Comparison of ENCODE assay signal across 8 cellular contexts in the genomic region with DNA sequence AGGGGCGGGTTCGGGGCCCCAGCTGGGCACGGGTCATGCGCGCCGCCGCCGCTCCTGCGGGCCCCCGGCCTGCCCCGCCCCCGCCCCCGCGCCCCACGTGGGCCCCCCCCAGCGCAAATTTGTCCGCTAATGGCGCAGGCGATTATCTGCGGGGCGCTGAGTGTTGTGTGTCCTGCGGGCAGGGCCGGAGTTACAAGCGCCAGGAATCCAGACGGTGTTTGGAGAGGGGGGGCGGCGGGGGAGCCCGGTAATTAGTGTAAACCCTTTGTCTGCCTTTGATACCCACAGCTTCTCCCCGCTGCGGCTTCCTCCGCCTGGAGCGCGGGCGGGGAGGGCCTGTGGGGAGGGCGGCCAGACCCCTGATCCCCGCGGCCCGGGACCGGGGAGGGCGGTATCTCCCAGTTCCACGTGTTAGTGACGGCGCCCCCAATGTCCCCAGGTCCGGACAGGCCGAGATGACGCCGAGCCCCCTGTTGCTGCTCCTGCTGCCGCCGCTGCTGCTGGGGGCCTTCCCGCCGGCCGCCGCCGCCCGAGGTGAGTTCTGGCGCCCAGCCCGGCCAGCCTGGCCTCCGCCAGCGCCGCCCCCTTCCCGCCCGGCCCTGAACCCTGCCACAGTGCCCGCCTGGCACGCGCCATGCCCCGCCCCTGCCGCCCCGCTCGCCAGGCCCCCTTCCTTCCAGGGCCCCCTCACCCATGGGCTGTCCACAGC. TPM values are rescaled to one million over a fixed set of nuclear protein-coding genes. Genes with fewer than 3 reads are reported as not detected.
DNase-seq lines count a peak whose midpoint lies in the region; ATAC-seq, FAIRE-seq and TF ChIP-seq lines count a peak whose summit lies in the region.

No MANE protein-coding gene starts in this region.

- no peak for TF ChIP-seq POLR2A in GM12892 (IDR thresholded peaks at IDR 0.05; ENCODE audit: low read depth, low read length)

- no peak overlapping the region for H3K27ac ChIP-seq in CD4-positive, alpha-beta memory T cell (ENCODE audit: low read depth, low read length)
- H3K27ac ChIP-seq in left ventricle myocardium inferior (replicated peaks) = no peak overlapping the region

- CTCF ChIA-PET in CD4-positive, alpha-beta memory T cell (lab: Charles Lee; ENCODE audit: partially characterized antibody) = no interaction called here

- FAIRE-seq in GM12892 (lab: Jason Lieb, UNC) = no peak

- H3K27me3 ChIP-seq in CD4-positive, alpha-beta memory T cell (ENCODE audit: insufficient read depth, low read length) = peaks cover 7% of the 10 kb centered on the region
- H3K27me3 ChIP-seq in left ventricle myocardium inferior (ENCODE audit: low read depth) = peaks cover 17% of the 10 kb centered on the region

- H3K36me3 ChIP-seq in CD4-positive, alpha-beta memory T cell (ENCODE audit: insufficient read depth, low read length) = no peaks in the 10 kb centered on the region
- H3K36me3 ChIP-seq in left ventricle myocardium inferior = no peaks in the 10 kb centered on the region

- H3K4me3 Mint-ChIP-seq in CD4-positive, alpha-beta memory T cell = peak overlapping the region; percentile 44 to 83 (median 70)
- H3K4me3 Mint-ChIP-seq in activated T-cell treated with anti-CD3 and anti-CD28 coated beads, Interleukin-2, amount 50 U/mL, for 72 hours = peak overlapping the region; percentile 49 to 70

- peaks cover 25% of the 10 kb centered on the region for H3K4me1 ChIP-seq in CD4-positive, alpha-beta memory T cell (ENCODE audit: insufficient read depth, low read length)
- peaks cover 30% of the 10 kb centered on the region for H3K4me1 ChIP-seq in left ventricle myocardium inferior

- H3K9me3 ChIP-seq in CD4-positive, alpha-beta memory T cell (ENCODE audit: control insufficient read depth in 1 of 2, low read length in 2 of 2) = no peaks in the 10 kb centered on the region
- H3K9me3 ChIP-seq in left ventricle myocardium inferior (replicated peaks) = no peaks in the 10 kb centered on the region

- POLR2A ChIA-PET in CD4-positive, alpha-beta memory T cell (lab: Charles Lee; ENCODE audit: partially characterized antibody) = interaction anchor here (0.7 to 2.4 kb wide), 4 partner anchors 43 to 335 kb away, joined by 4 to 12 read pairs (median 6); a partner anchor contains a TSS

- peak overlapping the region in 1 of 2 donors; percentile 43 for H3K4me3 ChIP-seq in CD4-positive, alpha-beta memory T cell (ENCODE audit: low read length in 2 of 2)
- peak overlapping the region; percentile 67 for H3K4me3 ChIP-seq in left ventricle myocardium inferior
- peak overlapping the region; percentile 63 for H3K4me3 ChIP-seq in skeletal muscle cell (ENCODE audit: low read depth, low read length)

- H3K4me1 Mint-ChIP-seq in CD4-positive, alpha-beta memory T cell = peaks cover 6 to 17% (median 13%) of the 10 kb centered on the region in 4 donors
- peaks cover 13% of the 10 kb centered on the region for H3K4me1 Mint-ChIP-seq in activated T-cell treated with anti-CD3 and anti-CD28 coated beads, Interleukin-2, amount 50 U/mL, for 72 hours (ENCODE audit: low read depth)

- peaks cover 0 to 4% of the 10 kb centered on the region in 2 donors for H3K36me3 Mint-ChIP-seq in CD4-positive, alpha-beta memory T cell
- no peaks in the 10 kb centered on the region for H3K36me3 Mint-ChIP-seq in activated T-cell treated with anti-CD3 and anti-CD28 coated beads, Interleukin-2, amount 50 U/mL, for 72 hours (ENCODE audit: insufficient read depth in 2 of 2)

- intact Hi-C loops in CD4-positive, alpha-beta memory T cell (cut with micrococcal nuclease) = loop anchor here (5.0 kb wide), 1 partner anchor 235 kb away; a partner anchor contains a TSS
- intact Hi-C loops in left ventricle myocardium inferior (cut with micrococcal nuclease) = no loop called here

- no peak for ATAC-seq in activated T-cell treated with anti-CD3 and anti-CD28 coated beads, Interleukin-2, amount 50 U/mL, for 72 hours (replicated peaks in 1 of 2)
- ATAC-seq in GM21367 (IDR thresholded peaks at IDR 0.05; ENCODE audit: unreplicated experiment) = no peak

- H3K9me3 Mint-ChIP-seq in CD4-positive, alpha-beta memory T cell = peaks cover 0 to 4% (median 0%) of the 10 kb centered on the region in 8 donors
- H3K9me3 Mint-ChIP-seq in activated T-cell treated with anti-CD3 and anti-CD28 coated beads, Interleukin-2, amount 50 U/mL, for 72 hours = no peaks in the 10 kb centered on the region

- no peak for TF ChIP-seq CTCF in left ventricle myocardium inferior (IDR thresholded peaks at IDR 0.05; ENCODE audit: borderline replicate concordance)

- peak; percentile 25 to 60 (median 30) for DNase-seq in CD4-positive, alpha-beta memory T cell
- DNase-seq in M059J (ENCODE audit: low read depth) (peak; percentile 81), left ventricle myocardium inferior (no peak), skeletal muscle cell (ENCODE audit: low read depth) (no peak), GM12892 (ENCODE audit: insufficient read length) (no peak), GDM1 (lab: John Stamatoyannopoulos, UW) (no peak)
- peak; percentile 30 to 34 for DNase-seq in activated T-cell treated with anti-CD3 and anti-CD28 coated beads, Interleukin-2, amount 50 U/mL, for 72 hours

- H3K27ac Mint-ChIP-seq in CD4-positive, alpha-beta memory T cell = peak overlapping the region in 2 of 7 donors; percentile 64 to 68
- no peak overlapping the region for H3K27ac Mint-ChIP-seq in activated T-cell treated with anti-CD3 and anti-CD28 coated beads, Interleukin-2, amount 50 U/mL, for 72 hours

- H3K27me3 Mint-ChIP-seq in CD4-positive, alpha-beta memory T cell = peaks cover 9 to 15% of the 10 kb centered on the region in 2 donors
- H3K27me3 Mint-ChIP-seq in activated T-cell treated with anti-CD3 and anti-CD28 coated beads, Interleukin-2, amount 50 U/mL, for 72 hours (ENCODE audit: low read depth) = peaks cover 21% of the 10 kb centered on the region

RNA-seq across cellular contexts. Expression of a gene that starts 0.8 kb away (rescaled TPM):
- total RNA-seq in CD4-positive, alpha-beta memory T cell = 10 to 100 TPM; 22.4 TPM
- 1 to 10 TPM in 1 of 2 donors, under 1 TPM in 1; 0.64 to 2.3 TPM for polyA plus RNA-seq in CD4-positive, alpha-beta memory T cell
- total RNA-seq in M059J (2014; rRNA removed; shearing (Covaris generic)) = 45.3 and 82.5 TPM in 2 replicates
- total RNA-seq in activated T-cell treated with anti-CD3 and anti-CD28 coated beads, Interleukin-2, amount 50 U/mL, for 72 hours = 10 to 100 TPM; 15.9 to 18.6 TPM
- 22.4 TPM for total RNA-seq in left ventricle myocardium inferior
- polyA plus RNA-seq in GM12892 (2012; ENCODE audit: missing spikeins) = 0.89 TPM

RNA-seq across cellular contexts. Expression of a gene that starts 19.0 kb away (rescaled TPM):
- total RNA-seq in CD4-positive, alpha-beta memory T cell = 1 to 10 TPM in 1 of 2 experiments, under 1 TPM in 1; 0.55 to 1.6 TPM
- polyA plus RNA-seq in CD4-positive, alpha-beta memory T cell = 1 to 10 TPM in 1 of 2 donors, under 1 TPM in 1; 0.59 to 1.0 TPM
- not detected in 2 replicates for total RNA-seq in M059J (2014; rRNA removed; shearing (Covaris generic))
- total RNA-seq in activated T-cell treated with anti-CD3 and anti-CD28 coated beads, Interleukin-2, amount 50 U/mL, for 72 hours = not detected
- not detected for total RNA-seq in left ventricle myocardium inferior
- polyA plus RNA-seq in GM12892 (2012; ENCODE audit: missing spikeins) = 0.36 TPM

RNA-seq across cellular contexts. Expression of a gene that starts 25.3 kb away (rescaled TPM):
- total RNA-seq in CD4-positive, alpha-beta memory T cell = 10 to 100 TPM; 63.0 to 64.1 TPM
- polyA plus RNA-seq in CD4-positive, alpha-beta memory T cell = 10 to 100 TPM in 1 of 2 donors, 1 to 10 TPM in 1; 5.0 to 14.4 TPM
- total RNA-seq in M059J (2014; rRNA removed; shearing (Covaris generic)) = 3.4 and 11.9 TPM in 2 replicates
- total RNA-seq in activated T-cell treated with anti-CD3 and anti-CD28 coated beads, Interleukin-2, amount 50 U/mL, for 72 hours = 10 to 100 TPM; 11.8 to 13.9 TPM
- total RNA-seq in left ventricle myocardium inferior = 9.0 TPM
- polyA plus RNA-seq in GM12892 (2012; ENCODE audit: missing spikeins) = 1.4 TPM

RNA-seq across cellular contexts. Expression of a gene that starts 38.8 kb away (rescaled TPM):
- 10 to 100 TPM; 25.9 to 29.6 TPM for total RNA-seq in CD4-positive, alpha-beta memory T cell
- polyA plus RNA-seq in CD4-positive, alpha-beta memory T cell = 10 to 100 TPM in 1 of 2 donors, 1 to 10 TPM in 1; 1.9 to 10.6 TPM
- total RNA-seq in M059J (2014; rRNA removed; shearing (Covaris generic)) = 4.8 and 9.3 TPM in 2 replicates
- total RNA-seq in activated T-cell treated with anti-CD3 and anti-CD28 coated beads, Interleukin-2, amount 50 U/mL, for 72 hours = 10 to 100 TPM in 1 of 2 donors, 1 to 10 TPM in 1; 8.8 to 12.0 TPM
- 3.5 TPM for total RNA-seq in left ventricle myocardium inferior
- 1.3 TPM for polyA plus RNA-seq in GM12892 (2012; ENCODE audit: missing spikeins)

Comparison
In these comparisons a context has a peak if more than half of its experiments do, and no peak if none do; other contexts are left out.
1. DNase-seq: peak in CD4-positive, alpha-beta memory T cell (5 of 5), M059J (single experiment) and activated T-cell treated with anti-CD3 and anti-CD28 coated beads, Interleukin-2, amount 50 U/mL, for 72 hours (2 of 2); none in left ventricle myocardium inferior (single experiment), skeletal muscle cell (single experiment), GM12892 (single experiment) and GDM1 (single experiment).